Comparison of ENCODE assay signal across 27 cellular contexts in the genomic region with DNA sequence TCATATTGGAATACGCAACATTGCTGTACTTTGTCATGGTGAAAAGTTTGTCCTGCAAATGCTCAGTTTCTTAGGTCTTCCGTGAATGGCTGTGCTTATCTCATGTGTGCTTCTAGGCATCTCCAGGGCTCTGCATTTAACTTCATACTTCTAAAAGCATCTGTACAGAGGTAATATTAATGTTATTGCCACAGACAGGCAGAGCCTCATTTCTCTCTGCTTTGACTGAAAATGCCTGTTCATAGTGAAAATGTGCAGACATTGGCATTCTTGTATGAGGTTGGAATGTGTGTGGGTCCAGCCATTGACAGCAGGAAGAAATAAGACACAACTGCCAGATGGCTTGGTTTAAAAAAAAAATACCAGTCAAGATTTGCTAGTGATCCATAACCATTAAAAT.
"Had no signal": no experiment of that assay in that cellular context is flagged by ENCODE, and none has a peak within 500 bp of the region (broad histone marks: within the 10 kb centered on the region; RNA-seq: fewer than 3 reads in every experiment).

No MANE protein-coding gene starts in this region.

- DNase-seq: activated CD4-positive, alpha-beta T cell treated with anti-CD3 and anti-CD28 coated beads, Interleukin-2, amount 10 ng/mL, durations not matched to agents 24 days and 14 days; activated CD4-positive, alpha-beta T cell treated with anti-CD3 and anti-CD28 coated beads, Interleukin-2, amount 50 U/mL, for 4 hours; activated CD8-positive, alpha-beta T cell treated with anti-CD3 and anti-CD28 coated beads for 36 hours; activated effector memory CD4-positive, alpha-beta T cell treated with anti-CD3 and anti-CD28 coated beads, Interleukin-2, amount 50 U/mL, for 16 hours; activated naive CD4-positive, alpha-beta T cell; activated naive CD4-positive, alpha-beta T cell treated with anti-CD3 and anti-CD28 coated beads, Interleukin-2, amount 50 U/mL, for 16 hours; activated naive CD8-positive, alpha-beta T cell treated with anti-CD3 and anti-CD28 coated beads, Interleukin-2, amount 10 ng/mL, durations not matched to agents 7 days and 5 days; activated T-cell treated with anti-CD3 and anti-CD28 coated beads, Interleukin-2, amount 50 U/mL, for 1 hour; activated T-cell treated with anti-CD3 and anti-CD28 coated beads, Interleukin-2, amount 50 U/mL, for 72 hours; adrenal gland; anterior cingulate cortex; central memory CD4-positive, alpha-beta T cell; Kasumi-1; KG1; MG63; NCI-H1048; NCI-H1105 treated with DMSO at 0.1 percent for 48 hours; NCI-H1436; NCI-H1694; NCI-H2029; NCI-H345; NCI-H524 treated with DMSO at 0.1 percent for 48 hours; PC-3; Peyer's patch; RPMI8226; SIG-M5 had no signal

- H3K36me3 ChIP-seq: adrenal gland, MG63, Peyer's patch had no signal

- H3K27me3 ChIP-seq: adrenal gland, MG63, Peyer's patch had no signal

- H3K9me3 ChIP-seq: adrenal gland, MG63, Peyer's patch had no signal

- ATAC-seq: activated CD8-positive, alpha-beta T cell treated with anti-CD3 and anti-CD28 coated beads for 36 hours; activated T-cell treated with anti-CD3 and anti-CD28 coated beads, Interleukin-2, amount 50 U/mL, for 72 hours; activated T-helper 17 cell treated with anti-CD3 and anti-CD28 coated beads, Interleukin-2, amount 50 U/mL, for 72 hours; PC-3 had no signal

- H3K4me1 ChIP-seq: adrenal gland, Peyer's patch had no signal

- H3K27ac ChIP-seq: adrenal gland, Peyer's patch had no signal

- H3K4me3 ChIP-seq: adrenal gland, MG63, Peyer's patch had no signal
